In the genomic region with DNA sequence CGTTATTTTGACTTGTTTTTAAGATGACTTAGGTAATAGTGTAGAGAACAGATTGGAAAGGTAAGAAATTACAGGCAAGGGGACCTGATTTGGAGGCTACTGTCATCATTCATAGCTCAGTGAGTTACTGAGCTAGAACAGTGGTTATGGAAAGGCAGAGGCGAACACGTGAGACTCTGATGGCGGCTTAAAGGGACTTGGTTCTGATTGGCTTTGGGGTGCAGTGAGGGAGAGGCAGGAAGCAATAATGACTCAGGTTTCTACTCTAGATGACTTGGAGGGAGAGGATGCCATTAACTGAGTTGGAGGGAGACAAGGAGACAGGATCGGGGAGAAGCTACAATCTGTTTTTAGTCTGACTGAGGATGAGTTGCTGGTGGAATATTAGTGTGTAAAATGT, we compare ENCODE assay signal across 18 cellular contexts. TPM values are rescaled to one million over a fixed set of nuclear protein-coding genes. Genes with fewer than 3 reads are reported as not detected.
DNase-seq lines count a peak whose midpoint lies in the region; ATAC-seq, FAIRE-seq and TF ChIP-seq lines count a peak whose summit lies in the region.
"Had no signal": no experiment of that assay in that cellular context is flagged by ENCODE, and none has a peak within 500 bp of the region (broad histone marks: within the 10 kb centered on the region; RNA-seq: fewer than 3 reads in every experiment).

No MANE protein-coding gene starts in this region.

- H4K20me1 ChIP-seq in K562 (replicated peaks; ENCODE audit: control insufficient read depth, insufficient read depth, low read length) = no peaks in the 10 kb centered on the region

- TF ChIP-seq EP300 in K562 (IDR thresholded peaks at IDR 0.05; ENCODE audit: low read length) (no peak), upper lobe of left lung (IDR thresholded peaks at IDR 0.05) (no peak)

- no peaks in the 10 kb centered on the region for H3K9me3 Mint-ChIP-seq in natural killer cell
- H3K9me3 Mint-ChIP-seq in T-cell = no peaks in the 10 kb centered on the region

- no peaks in the 10 kb centered on the region for H3K9me3 ChIP-seq in K562 (replicated peaks; ENCODE audit: control insufficient read depth, insufficient read depth, low read depth, low read length)
- H3K9me3 ChIP-seq in upper lobe of left lung = no peaks in the 10 kb centered on the region
- H3K9me3 ChIP-seq: Caco-2 had no signal

- H3K4me1 ChIP-seq in K562 (replicated peaks in 1 of 2; ENCODE audit: control insufficient read depth in 2 of 2, insufficient read depth in 2 of 2, low read length in 2 of 2) = peaks cover 0 to 12% of the 10 kb centered on the region in 2 experiments; a peak in 3 of 5 replicates
- no peaks in the 10 kb centered on the region for H3K4me1 ChIP-seq in upper lobe of left lung
- H3K4me1 ChIP-seq: Caco-2 had no signal

- no peaks in the 10 kb centered on the region for H3K79me2 ChIP-seq in K562 (ENCODE audit: control insufficient read depth, insufficient read depth, low read length)

- no peaks in the 10 kb centered on the region for H3K36me3 ChIP-seq in K562 (ENCODE audit: control insufficient read depth, insufficient read depth, low read length)
- no peaks in the 10 kb centered on the region for H3K36me3 ChIP-seq in upper lobe of left lung

- no peak for TF ChIP-seq RAD21 in K562 (CRISPR knock-in tag; conservative IDR thresholded peaks at IDR 0.05 in 1 of 2, IDR thresholded peaks at IDR 0.05 in 1 of 2)

- H3K4me3 ChIP-seq in HFF-Myc (replicated peaks; ENCODE audit: low read depth, low read length) = peak overlapping the region; percentile 16; the same call in 1 of the 2 replicates
- H3K4me3 ChIP-seq in K562 = no peak overlapping the region
- no peak overlapping the region for H3K4me3 ChIP-seq in upper lobe of left lung

- peak; percentile 66 for ATAC-seq in K562
- ATAC-seq in natural killer cell = no peak
- ATAC-seq in GM21619 (IDR thresholded peaks at IDR 0.05; ENCODE audit: unreplicated experiment) = no peak
- ATAC-seq in upper lobe of left lung (ENCODE audit: low FRiP score in 2 of 2) = no peak
- no peak for ATAC-seq in GM21576 (IDR thresholded peaks at IDR 0.05; ENCODE audit: unreplicated experiment)
- no peak for ATAC-seq in T-cell (replicated peaks in 1 of 4)
- ATAC-seq: HepG2 had no signal

- H3K36me3 Mint-ChIP-seq in natural killer cell (peaks cover 9% of the 10 kb centered on the region), T-cell (peaks cover 52% of the 10 kb centered on the region)

- no peak overlapping the region for H3K27ac ChIP-seq in K562 (ENCODE audit: extremely low read depth, low read depth, low read length)
- no peak overlapping the region for H3K27ac ChIP-seq in upper lobe of left lung

- DNase-seq in ELR (ENCODE audit: low read depth) (peak; percentile 40), HFF-Myc (ENCODE audit: extremely low read depth, low read depth) (no peak), K562 (ENCODE audit: extremely low read depth in 1 of 4, low spot score in 3 of 4) (peak; percentile 14 to 40 (median 26)), natural killer cell (no peak), upper lobe of left lung (no peak), T-cell (no peak)
- DNase-seq: Caco-2, DMS153, GOT3, Karpas-422, MM.1S, NCI-H1092 treated with DMSO at 0.1 percent for 48 hours, NCI-H510A treated with DMSO at 0.1 percent for 48 hours, NCI-H82 had no signal

- H3K9ac ChIP-seq in K562 (ENCODE audit: insufficient read depth in 1 of 2, low read depth in 2 of 2, low read length in 2 of 2) = no peak overlapping the region

- FAIRE-seq in K562 (lab: Jason Lieb, UNC) = peak; percentile 49
- FAIRE-seq: HepG2 had no signal

- in situ Hi-C loops in K562 (cut with MboI) = no loop called here

- TF ChIP-seq CTCF in HFF-Myc (IDR thresholded peaks at IDR 0.05; ENCODE audit: low read depth, low read length, missing control alignments) = no peak
- TF ChIP-seq CTCF in K562 (IDR thresholded peaks at IDR 0.05 in 2 of 3, conservative IDR thresholded peaks at IDR 0.05 in 1 of 3; ENCODE audit: insufficient read depth in 2 of 3, low read depth in 1 of 3, low read length in 3 of 3) = no peak
- no peak for TF ChIP-seq CTCF in natural killer cell (IDR thresholded peaks at IDR 0.05)
- TF ChIP-seq CTCF in upper lobe of left lung (IDR thresholded peaks at IDR 0.05) = no peak

- intact Hi-C loops in K562 (cut with micrococcal nuclease) (no loop called here), natural killer cell (cut with micrococcal nuclease) (no loop called here)

- POLR2A ChIA-PET in K562 (lab: Yijun Ruan, JAX) (interaction anchor here (0.9 kb wide), 1 partner anchor 8 kb away, joined by 3 read pairs; no protein-coding TSS in a partner anchor), T-cell (lab: Charles Lee) (interaction anchor here in 1 of 2 donors (0.5 kb wide), 1 partner anchor 887 kb away, joined by 7 read pairs; no protein-coding TSS in a partner anchor)

- BruUV-seq in K562 (replicated peaks; lab: Mats Ljungman, UMichigan) = no TSS peak

- H3K4me2 ChIP-seq in K562 (ENCODE audit: insufficient read depth, low read length) = no peak overlapping the region

- H3K4me1 Mint-ChIP-seq in natural killer cell (peaks cover 43 to 56% of the 10 kb centered on the region in 2 donors), T-cell (peaks cover 6 to 14% (median 13%) of the 10 kb centered on the region in 3 donors)

- TF ChIP-seq POLR2A in K562 (conservative IDR thresholded peaks at IDR 0.05) = no peak
- TF ChIP-seq POLR2A in upper lobe of left lung (IDR thresholded peaks at IDR 0.05) = no peak

- no peak overlapping the region for H3K4me3 Mint-ChIP-seq in natural killer cell
- no peak overlapping the region for H3K4me3 Mint-ChIP-seq in T-cell

- H3K27me3 Mint-ChIP-seq in natural killer cell (ENCODE audit: low read depth in 2 of 2) = no peaks in the 10 kb centered on the region
- H3K27me3 Mint-ChIP-seq in T-cell = no peaks in the 10 kb centered on the region

- 45% methylated on average over 5 of the region's 5 CpGs for WGBS in K562 (ENCODE audit: insufficient coverage, low coverage, missing lambda C conversion rate)
- 92 to 93% methylated on average over 5 of the region's 5 CpGs for WGBS in upper lobe of left lung, 2 donors

- H3K27ac Mint-ChIP-seq in natural killer cell (peak overlapping the region; percentile 28 to 81), T-cell (no peak overlapping the region)

- no peaks in the 10 kb centered on the region for H3K9me1 ChIP-seq in K562 (ENCODE audit: control insufficient read depth, insufficient read depth, low read length)

- CTCF ChIA-PET in K562 (lab: Yijun Ruan, JAX; ENCODE audit: low intra/inter-chr PET ratio) (no interaction called here), T-cell (lab: Charles Lee) (no interaction called here)

- no peak overlapping the region for H2AFZ ChIP-seq in K562 (ENCODE audit: low read depth, low read length)

- H3K27me3 ChIP-seq in K562 (ENCODE audit: control insufficient read depth in 2 of 2, insufficient read depth in 2 of 2, low read length in 2 of 2) = no peaks in the 10 kb centered on the region
- H3K27me3 ChIP-seq in upper lobe of left lung = no peaks in the 10 kb centered on the region

TF ChIP-seq in K562, 482 proteins besides CTCF, POLR2A, EP300 and RAD21 (continues in another document):
- 0 out of 2 replicates have a peak, but pooled peaks have one; percentile 30 for TF ChIP-seq BHLHE40 (IDR thresholded peaks at IDR 0.05; ENCODE audit: low read length)
- TF ChIP-seq ZNF316 (IDR thresholded peaks at IDR 0.05) = peak; percentile 26; the same call in 1 of the 2 replicates
- no peak for TF ChIP-seq ZFP36 (IDR thresholded peaks at IDR 0.05; ENCODE audit: low read depth, low read length, partially characterized antibody)
- TF ChIP-seq YY1 (IDR thresholded peaks at IDR 0.05; ENCODE audit: borderline replicate concordance in 1 of 3, control insufficient read depth in 1 of 3, extremely low read depth in 1 of 3, insufficient read depth in 3 of 3, insufficient read length in 1 of 3, insufficient replicate concordance in 2 of 3, low read depth in 1 of 3, low read length in 2 of 3) = peak in 1 of 3 experiments; percentile 32
- no peak for TF ChIP-seq ZNF239 (CRISPR knock-in tag; IDR thresholded peaks at IDR 0.05)
- peak; percentile 23; the same call in 1 of the 2 replicates for TF ChIP-seq NFE2 (IDR thresholded peaks at IDR 0.05; ENCODE audit: low read depth)
- TF ChIP-seq CBX3 (IDR thresholded peaks at IDR 0.05; ENCODE audit: borderline replicate concordance in 1 of 2, low read length in 2 of 2) = 0 out of 3 replicates have a peak, but pooled peaks of 1 of the 2 experiments have one; percentile 18
- TF ChIP-seq, protein P1, sequence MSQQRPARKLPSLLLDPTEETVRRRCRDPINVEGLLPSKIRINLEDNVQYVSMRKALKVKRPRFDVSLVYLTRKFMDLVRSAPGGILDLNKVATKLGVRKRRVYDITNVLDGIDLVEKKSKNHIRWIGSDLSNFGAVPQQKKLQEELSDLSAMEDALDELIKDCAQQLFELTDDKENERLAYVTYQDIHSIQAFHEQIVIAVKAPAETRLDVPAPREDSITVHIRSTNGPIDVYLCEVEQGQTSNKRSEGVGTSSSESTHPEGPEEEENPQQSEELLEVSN (IDR thresholded peaks at IDR 0.05; ENCODE audit: borderline replicate concordance in 1 of 2, extremely low read depth in 1 of 2, insufficient read depth in 1 of 2, insufficient read length in 1 of 2, low read depth in 1 of 2, low read length in 1 of 2, poor library complexity in 1 of 2, severe bottlenecking in 1 of 2) = peak in 1 of 2 experiments; percentile 64
- TF ChIP-seq ZNF217 (CRISPR knock-in tag; IDR thresholded peaks at IDR 0.05) = no peak

RNA-seq across cellular contexts. Expression of a gene that starts 3.0 kb away (rescaled TPM):
- 0.30 and 0.99 TPM in 2 replicates for total RNA-seq in K562 (2011; cell fraction: chromatin; rRNA removed; ENCODE audit: low replicate concordance)
- 0.26 and 0.33 TPM in 2 replicates for total RNA-seq in K562 (2011; cell fraction: nucleolus; rRNA removed)
- 0.66 and 0.76 TPM in 2 replicates for total RNA-seq in K562 (2011; cell fraction: nucleoplasm; rRNA removed)
- not detected in 2 replicates for total RNA-seq in K562 (2014; rRNA removed)
- total RNA-seq in K562 (2014; rRNA removed; fragmentation: Illumina TruSeq; extraction: Trizol) = 0.10 TPM in 1 of 2 replicates, not detected in the other
- not detected in 2 replicates for total RNA-seq in K562 (2015; rRNA removed; fragmentation: Illumina TruSeq; extraction: Trizol)
- total RNA-seq in K562 (2021) = 0.07 and 0.09 TPM in 2 replicates
- 0.07 and 0.14 TPM in 2 replicates for polyA plus RNA-seq in K562 (2011; rRNA removed)
- 0.06 and 0.32 TPM in 2 replicates for polyA plus RNA-seq in K562 (2011; cell fraction: cytosol; rRNA removed)
- 0.09 and 0.25 TPM in 2 replicates for polyA plus RNA-seq in K562 (2011; cell fraction: nucleus; rRNA removed)
- polyA plus RNA-seq in K562 (2012) = 0.14 and 0.17 TPM in 2 replicates
- 0.10 and 0.12 TPM in 2 replicates for polyA plus RNA-seq in K562 (2014; fragmentation: Illumina TruSeq; extraction: Trizol)
- polyA plus RNA-seq in K562 (2014; fragmentation: Nextera tagmentation; extraction: Ambion mirVana) = under 1 TPM; 0.03 to 0.06 TPM
- polyA plus RNA-seq in K562 (2014; rRNA removed) = 0.05 TPM in 1 of 2 replicates, not detected in the other
- 0.14 and 0.30 TPM in 2 replicates for polyA minus RNA-seq in K562 (2011; rRNA and poly(A)+ RNA removed)
- polyA minus RNA-seq in K562 (2011; cell fraction: cytosol; rRNA and poly(A)+ RNA removed) = not detected in 2 replicates
- polyA minus RNA-seq in K562 (2011; cell fraction: nucleus; rRNA and poly(A)+ RNA removed) = 0.11 TPM in 1 of 2 replicates, not detected in the other
- total RNA-seq in natural killer cell = not detected
- total RNA-seq in upper lobe of left lung = under 1 TPM in 3 of 6 donors, not detected in 3; 0.34 to 0.46 (median 0.43) TPM
- under 1 TPM in 1 of 5 donors, not detected in 4; 0.09 TPM for total RNA-seq in T-cell
- total RNA-seq: Caco-2, HepG2, SK-MEL-5 had no signal
- polyA plus RNA-seq: HepG2 had no signal

Comparison
In these comparisons a context has a peak if more than half of its experiments do, and no peak if none do; other contexts are left out.
1. DNase-seq: peak in ELR (single experiment) and K562 (4 of 4); none in HFF-Myc (single experiment), natural killer cell (single experiment), upper lobe of left lung (0 of 2) and T-cell (0 of 34).
2. H3K27ac Mint-ChIP-seq: peak in natural killer cell (2 of 2); none in T-cell (0 of 2).